Comparison of ENCODE assay signal across 8 cellular contexts in genomic region chr9:4678679-4679267, GRCh38. TPM values are rescaled to one million over a fixed set of nuclear protein-coding genes. Genes with fewer than 3 reads are reported as not detected.
DNase-seq lines count a peak whose midpoint lies in the region; ATAC-seq, FAIRE-seq and TF ChIP-seq lines count a peak whose summit lies in the region.

No MANE protein-coding gene starts in this region.

- CTCF ChIA-PET in T-cell (lab: Charles Lee), result interaction anchor here (0.5 to 1.4 kb wide), 8 partner anchors 11 to 922 kb away, joined by 3 to 7 read pairs (median 4); partner anchors contain the start of genes PLPP6 (in 1 of the 2) and SPATA6L (in 1 of the 2)

- peaks cover 15% of the 10 kb centered on the region for H3K4me1 ChIP-seq in foreskin keratinocyte

- H3K9me3 Mint-ChIP-seq in T-cell, result no peaks in the 10 kb centered on the region

- TF ChIP-seq CTCF in foreskin keratinocyte (conservative IDR thresholded peaks at IDR 0.05), result no peak

- peaks cover 8 to 13% (median 12%) of the 10 kb centered on the region in 3 donors for H3K4me1 Mint-ChIP-seq in T-cell

- no peaks in the 10 kb centered on the region for H3K27me3 ChIP-seq in foreskin keratinocyte

- H3K27ac ChIP-seq in foreskin keratinocyte, result peak overlapping the region; percentile 91

- POLR2A ChIA-PET in T-cell (lab: Charles Lee), result interaction anchor here (0.8 to 1.0 kb wide), 6 partner anchors 14 to 1835 kb away, joined by 3 to 5 read pairs (median 3); partner anchors contain the start of genes PLPP6 (in 1 of the 2), PUM3 (in 1 of the 2) and RCL1 (in 1 of the 2)

- DNase-seq in Ammon's horn (ENCODE audit: low spot score) (peak; percentile 32), GM18507 (ENCODE audit: extremely low spot score, insufficient read length, low read depth) (no peak), HT1080 (ENCODE audit: low read depth) (peak; percentile 52), T-cell (peak in 19 of 34 experiments; percentile 18 to 62 (median 40)), foreskin keratinocyte (peak in 1 of 2 donors; percentile 34), pons (ENCODE audit: low spot score) (peak; percentile 71), GOT3 (lab: John Stamatoyannopoulos, UW) (no peak), OCI-M2 (lab: John Stamatoyannopoulos, UW; ENCODE audit: unreplicated experiment) (no peak)

- peak; percentile 62 for FAIRE-seq in GM18507 (lab: Jason Lieb, UNC)

- H3K27me3 Mint-ChIP-seq in T-cell, result no peaks in the 10 kb centered on the region

- H3K4me3 Mint-ChIP-seq in T-cell, result no peak overlapping the region

- H3K36me3 Mint-ChIP-seq in T-cell, result peaks cover 12% of the 10 kb centered on the region

- no peak overlapping the region for H3K27ac Mint-ChIP-seq in T-cell

- ATAC-seq in T-cell (replicated peaks in 1 of 4) (peak; percentile 30 to 51 (median 34)), foreskin keratinocyte (peak; percentile 25)

RNA-seq across cellular contexts. Expression of gene CDC37L1, which starts 0.6 kb away (rescaled TPM):
- 11.3 and 15.6 TPM in 2 replicates for total RNA-seq in HT1080 (2014; rRNA removed; shearing (Covaris generic))
- polyA plus RNA-seq in HT1080 (2015; cell fraction: cytosol; rRNA removed), result 14.6 and 16.7 TPM in 2 replicates
- 9.7 and 11.2 TPM in 2 replicates for polyA plus RNA-seq in HT1080 (2015; cell fraction: nucleus; rRNA removed)
- total RNA-seq in T-cell, result 10 to 100 TPM; 20.6 to 26.8 (median 23.7) TPM
- total RNA-seq in foreskin keratinocyte, result 15.1 and 15.3 TPM in 2 replicates
- 6.7 and 8.0 TPM in 2 replicates for polyA plus RNA-seq in foreskin keratinocyte

RNA-seq across cellular contexts. Expression of gene SPATA6L, which starts 12.5 kb away (rescaled TPM):
- 0.92 and 1.0 TPM in 2 replicates for total RNA-seq in HT1080 (2014; rRNA removed; shearing (Covaris generic))
- 0.33 TPM in 1 of 2 replicates, not detected in the other for polyA plus RNA-seq in HT1080 (2015; cell fraction: cytosol; rRNA removed)
- 0.16 and 0.96 TPM in 2 replicates for polyA plus RNA-seq in HT1080 (2015; cell fraction: nucleus; rRNA removed)
- total RNA-seq in T-cell, result 1 to 10 TPM; 1.2 to 5.2 (median 2.5) TPM
- total RNA-seq in foreskin keratinocyte, result 0.24 and 0.28 TPM in 2 replicates
- polyA plus RNA-seq in foreskin keratinocyte, result 0.18 TPM in 2 replicates

RNA-seq across cellular contexts. Expression of gene PLPP6, which starts 16.7 kb away (rescaled TPM):
- 7.6 and 7.7 TPM in 2 replicates for total RNA-seq in HT1080 (2014; rRNA removed; shearing (Covaris generic))
- 9.4 and 11.6 TPM in 2 replicates for polyA plus RNA-seq in HT1080 (2015; cell fraction: cytosol; rRNA removed)
- polyA plus RNA-seq in HT1080 (2015; cell fraction: nucleus; rRNA removed), result 11.4 TPM in 2 replicates
- total RNA-seq in T-cell (10 to 100 TPM in 3 of 5 donors, 1 to 10 TPM in 2; 6.7 to 15.8 (median 14.3) TPM), foreskin keratinocyte (5.4 and 6.3 TPM in 2 replicates)
- polyA plus RNA-seq in foreskin keratinocyte, result 3.2 and 3.5 TPM in 2 replicates

Comparison
In these comparisons a context has a peak if more than half of its experiments do, and no peak if none do; other contexts are left out.
1. DNase-seq: peak in Ammon's horn (single experiment), HT1080 (single experiment), T-cell (19 of 34) and pons (single experiment); none in GM18507 (single experiment), GOT3 (single experiment) and OCI-M2 (single experiment).